Comparison of ENCODE assay signal across 8 cellular contexts in the genomic region with DNA sequence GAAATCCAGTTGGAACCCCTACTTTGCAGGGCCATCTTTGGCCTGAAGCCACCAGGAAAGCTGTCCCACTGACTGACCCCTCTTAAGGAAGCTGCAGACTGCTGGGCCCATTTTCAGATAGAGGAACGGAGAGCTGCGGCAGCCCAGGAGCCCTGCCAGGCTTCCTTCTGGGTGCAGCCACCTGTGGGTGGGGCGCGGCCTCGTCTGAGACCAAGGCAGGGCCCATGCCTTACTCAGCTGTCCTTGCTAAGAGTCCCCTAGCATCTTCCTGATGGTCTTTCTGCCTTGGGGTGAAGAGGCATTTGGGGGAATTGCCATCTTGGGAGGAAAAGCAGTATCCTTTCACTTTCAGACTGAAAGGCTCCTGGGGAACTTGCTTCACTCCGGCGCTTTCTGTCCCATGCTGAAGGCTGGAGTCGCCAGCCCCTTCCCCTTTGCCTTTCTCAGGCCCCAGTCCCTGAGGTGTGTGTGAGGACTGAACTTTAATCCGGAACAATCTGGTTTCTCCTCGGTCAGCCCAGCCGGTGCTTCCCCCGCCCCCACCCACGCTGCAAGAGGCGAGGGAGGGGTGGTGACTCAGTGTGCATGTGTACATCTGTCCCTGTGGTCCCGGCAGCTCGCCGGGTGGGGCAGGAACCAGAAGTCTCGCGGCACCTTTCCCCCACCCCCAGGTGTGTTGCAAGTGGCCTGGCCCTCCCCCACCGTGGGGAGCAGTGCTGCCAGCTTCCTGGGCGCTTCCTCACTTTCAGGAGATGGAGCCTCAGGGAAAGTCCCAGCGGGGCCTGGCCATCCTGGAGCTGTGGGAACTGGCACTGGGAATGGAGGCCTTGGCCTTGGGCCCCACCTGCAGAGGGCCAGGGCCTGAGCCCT. TPM values are rescaled to one million over a fixed set of nuclear protein-coding genes. Genes with fewer than 3 reads are reported as not detected.
DNase-seq lines count a peak whose midpoint lies in the region; ATAC-seq and TF ChIP-seq lines count a peak whose summit lies in the region.

No MANE protein-coding gene starts in this region.

- peak overlapping the region; percentile 97 for H3K27ac Mint-ChIP-seq in activated T-helper 17 cell treated with anti-CD3 and anti-CD28 coated beads, Interleukin-2, amount 50 U/mL, for 72 hours

- peak; percentile 28 for ATAC-seq in HG02981 (IDR thresholded peaks at IDR 0.05; ENCODE audit: unreplicated experiment)
- peak; percentile 65 for ATAC-seq in activated T-helper 17 cell treated with anti-CD3 and anti-CD28 coated beads, Interleukin-2, amount 50 U/mL, for 72 hours (replicated peaks)
- peak; percentile 64 for ATAC-seq in foreskin keratinocyte

- H3K9me3 ChIP-seq in vagina = no peaks in the 10 kb centered on the region

- H3K36me3 ChIP-seq in rectal smooth muscle tissue (ENCODE audit: control insufficient read depth, insufficient read depth, low read length) (peaks cover 43% of the 10 kb centered on the region), vagina (peaks cover 3 to 44% of the 10 kb centered on the region in 2 donors)

- DNase-seq in GM04504 (ENCODE audit: low read depth) (peak; percentile 83), foreskin keratinocyte (peak; percentile 94 to 96), vagina (ENCODE audit: extremely low spot score in 2 of 2) (peak in 1 of 2 donors; percentile 98), NCI-H748 (lab: John Stamatoyannopoulos, UW; ENCODE audit: unreplicated experiment) (no peak)

- intact Hi-C loops in vagina (cut with DNase I) = loop anchor here (10.0 kb wide), 1 partner anchor 205 kb away; no protein-coding TSS in a partner anchor

- H3K4me3 ChIP-seq in rectal smooth muscle tissue (ENCODE audit: low read length) (peak overlapping the region; percentile 92), vagina (peak overlapping the region; percentile 35 to 36)

- H3K27me3 ChIP-seq in foreskin keratinocyte = no peaks in the 10 kb centered on the region
- no peaks in the 10 kb centered on the region for H3K27me3 ChIP-seq in rectal smooth muscle tissue (ENCODE audit: control insufficient read depth, insufficient read depth, low read length)
- H3K27me3 ChIP-seq in vagina = no peaks in the 10 kb centered on the region

- H3K9ac ChIP-seq in rectal smooth muscle tissue (ENCODE audit: low read length) = peak overlapping the region; percentile 42

- H3K4me3 Mint-ChIP-seq in activated T-helper 17 cell treated with anti-CD3 and anti-CD28 coated beads, Interleukin-2, amount 50 U/mL, for 72 hours = peak overlapping the region; percentile 97

- no peaks in the 10 kb centered on the region for H3K9me3 Mint-ChIP-seq in activated T-helper 17 cell treated with anti-CD3 and anti-CD28 coated beads, Interleukin-2, amount 50 U/mL, for 72 hours

- H3K27ac ChIP-seq in foreskin keratinocyte (peak overlapping the region; percentile 99), rectal smooth muscle tissue (ENCODE audit: low read depth, low read length) (peak overlapping the region; percentile 86), vagina (peak overlapping the region; percentile 98)

- H3K4me1 ChIP-seq in foreskin keratinocyte = no peaks in the 10 kb centered on the region
- peaks cover 53% of the 10 kb centered on the region for H3K4me1 ChIP-seq in rectal smooth muscle tissue (ENCODE audit: control insufficient read depth, insufficient read depth, low read length)
- H3K4me1 ChIP-seq in vagina = peaks cover 63% of the 10 kb centered on the region

- peak in 1 of 2 donors; percentile 26 for TF ChIP-seq POLR2A in vagina (IDR thresholded peaks at IDR 0.05)

- TF ChIP-seq CTCF in foreskin keratinocyte (conservative IDR thresholded peaks at IDR 0.05) (no peak), vagina (IDR thresholded peaks at IDR 0.05) (peak in 1 of 3 experiments; percentile 16)

- H3K4me1 Mint-ChIP-seq in activated T-helper 17 cell treated with anti-CD3 and anti-CD28 coated beads, Interleukin-2, amount 50 U/mL, for 72 hours = peaks cover 11% of the 10 kb centered on the region

- H3K27me3 Mint-ChIP-seq in activated T-helper 17 cell treated with anti-CD3 and anti-CD28 coated beads, Interleukin-2, amount 50 U/mL, for 72 hours = no peaks in the 10 kb centered on the region

- H3K36me3 Mint-ChIP-seq in activated T-helper 17 cell treated with anti-CD3 and anti-CD28 coated beads, Interleukin-2, amount 50 U/mL, for 72 hours (ENCODE audit: low read depth) = peaks cover 97% of the 10 kb centered on the region

TF ChIP-seq in PFSK-1, 5 proteins besides CTCF, POLR2A, EP300 and RAD21:
- TF ChIP-seq SIN3A (IDR thresholded peaks at IDR 0.05; ENCODE audit: borderline replicate concordance, insufficient read depth, low read length) = peak; percentile 30; the same call in 1 of the 2 replicates
- TF ChIP-seq POLR2AphosphoS5 (IDR thresholded peaks at IDR 0.05; ENCODE audit: low read depth, low read length) = no peak
- peak; percentile 64 for TF ChIP-seq FOXP2 (optimal IDR thresholded peaks at IDR 0.05; ENCODE audit: borderline replicate concordance, extremely low read depth, extremely low read length, insufficient read depth)
- no peak for TF ChIP-seq TAF1 (IDR thresholded peaks at IDR 0.05; ENCODE audit: borderline replicate concordance, insufficient read depth, low read length)
- TF ChIP-seq, protein P1, sequence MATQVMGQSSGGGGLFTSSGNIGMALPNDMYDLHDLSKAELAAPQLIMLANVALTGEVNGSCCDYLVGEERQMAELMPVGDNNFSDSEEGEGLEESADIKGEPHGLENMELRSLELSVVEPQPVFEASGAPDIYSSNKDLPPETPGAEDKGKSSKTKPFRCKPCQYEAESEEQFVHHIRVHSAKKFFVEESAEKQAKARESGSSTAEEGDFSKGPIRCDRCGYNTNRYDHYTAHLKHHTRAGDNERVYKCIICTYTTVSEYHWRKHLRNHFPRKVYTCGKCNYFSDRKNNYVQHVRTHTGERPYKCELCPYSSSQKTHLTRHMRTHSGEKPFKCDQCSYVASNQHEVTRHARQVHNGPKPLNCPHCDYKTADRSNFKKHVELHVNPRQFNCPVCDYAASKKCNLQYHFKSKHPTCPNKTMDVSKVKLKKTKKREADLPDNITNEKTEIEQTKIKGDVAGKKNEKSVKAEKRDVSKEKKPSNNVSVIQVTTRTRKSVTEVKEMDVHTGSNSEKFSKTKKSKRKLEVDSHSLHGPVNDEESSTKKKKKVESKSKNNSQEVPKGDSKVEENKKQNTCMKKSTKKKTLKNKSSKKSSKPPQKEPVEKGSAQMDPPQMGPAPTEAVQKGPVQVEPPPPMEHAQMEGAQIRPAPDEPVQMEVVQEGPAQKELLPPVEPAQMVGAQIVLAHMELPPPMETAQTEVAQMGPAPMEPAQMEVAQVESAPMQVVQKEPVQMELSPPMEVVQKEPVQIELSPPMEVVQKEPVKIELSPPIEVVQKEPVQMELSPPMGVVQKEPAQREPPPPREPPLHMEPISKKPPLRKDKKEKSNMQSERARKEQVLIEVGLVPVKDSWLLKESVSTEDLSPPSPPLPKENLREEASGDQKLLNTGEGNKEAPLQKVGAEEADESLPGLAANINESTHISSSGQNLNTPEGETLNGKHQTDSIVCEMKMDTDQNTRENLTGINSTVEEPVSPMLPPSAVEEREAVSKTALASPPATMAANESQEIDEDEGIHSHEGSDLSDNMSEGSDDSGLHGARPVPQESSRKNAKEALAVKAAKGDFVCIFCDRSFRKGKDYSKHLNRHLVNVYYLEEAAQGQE (IDR thresholded peaks at IDR 0.05; ENCODE audit: insufficient read depth in 1 of 2, low read depth in 2 of 2, low read length in 2 of 2) = no peak
TF ChIP-seq in PFSK-1: peak in this region for 2.

RNA-seq across cellular contexts. Expression of a gene that starts 5.1 kb away (rescaled TPM):
- polyA plus RNA-seq in PFSK-1 (2012; ENCODE audit: insufficient read length, low read depth) = 4.0 TPM
- 10 to 100 TPM; 40.1 to 73.3 TPM for total RNA-seq in activated T-helper 17 cell treated with anti-CD3 and anti-CD28 coated beads, Interleukin-2, amount 50 U/mL, for 72 hours
- total RNA-seq in foreskin keratinocyte (24.5 and 32.4 TPM in 2 replicates), vagina (51.6 TPM)
- 19.9 and 23.0 TPM in 2 replicates for polyA plus RNA-seq in foreskin keratinocyte

RNA-seq across cellular contexts. Expression of a gene that starts 35.1 kb away (rescaled TPM):
- 36.8 TPM for polyA plus RNA-seq in PFSK-1 (2012; ENCODE audit: insufficient read length, low read depth)
- total RNA-seq in activated T-helper 17 cell treated with anti-CD3 and anti-CD28 coated beads, Interleukin-2, amount 50 U/mL, for 72 hours = 10 to 100 TPM; 53.1 to 56.8 TPM
- total RNA-seq in foreskin keratinocyte = 43.8 and 48.6 TPM in 2 replicates
- polyA plus RNA-seq in foreskin keratinocyte = 36.7 and 41.3 TPM in 2 replicates
- 54.5 TPM for total RNA-seq in vagina
